In genomic region chr2:215794829-215795546, GRCh38 we compare ENCODE assay signal across 12 cellular contexts.
DNase-seq lines count a peak whose midpoint lies in the region; ATAC-seq, FAIRE-seq and TF ChIP-seq lines count a peak whose summit lies in the region.
"Had no signal": no experiment of that assay in that cellular context is flagged by ENCODE, and none has a peak within 500 bp of the region (broad histone marks: within the 10 kb centered on the region; RNA-seq: fewer than 3 reads in every experiment).

No MANE protein-coding gene starts in this region.

- H3K9me3 Mint-ChIP-seq in CD14-positive monocyte, result peaks cover 0 to 3% (median 0%) of the 10 kb centered on the region in 7 donors
- H3K9me3 Mint-ChIP-seq: activated naive CD4-positive, alpha-beta T cell treated with anti-CD3 and anti-CD28 coated beads, Interleukin-2, amount 50 U/mL, for 24 hours had no signal

- DNase-seq in CD14-positive monocyte (ENCODE audit: low spot score), result no peak
- peak; percentile 49 for DNase-seq in NT2/D1 (ENCODE audit: low read depth, low spot score)
- DNase-seq in ecto neural progenitor cell (ENCODE audit: low spot score), result peak; percentile 51
- DNase-seq in AML-193 (lab: John Stamatoyannopoulos, UW), result no peak
- no peak for DNase-seq in RCC 7860 (ENCODE audit: low spot score)
- DNase-seq in GM19238 (ENCODE audit: insufficient read length, low spot score), result no peak
- DNase-seq: NCI-H2029 treated with DMSO at 0.1 percent for 48 hours, posterior cingulate gyrus, SHP77 treated with DMSO at 0.1 percent for 48 hours had no signal

- H3K4me3 Mint-ChIP-seq in CD14-positive monocyte, result no peak overlapping the region
- H3K4me3 Mint-ChIP-seq: activated naive CD4-positive, alpha-beta T cell treated with anti-CD3 and anti-CD28 coated beads, Interleukin-2, amount 50 U/mL, for 24 hours had no signal

- H3K9ac ChIP-seq in NT2/D1 (ENCODE audit: insufficient read length, low read depth), result no peak overlapping the region

- TF ChIP-seq CTCF in CD14-positive monocyte (IDR thresholded peaks at IDR 0.05), result no peak

- peaks cover 62% of the 10 kb centered on the region for H3K4me1 Mint-ChIP-seq in CD14-positive monocyte

- no peak for FAIRE-seq in RCC 7860 (lab: Jason Lieb, UNC)

- intact Hi-C loops in CD14-positive monocyte (cut with micrococcal nuclease), result loop anchor here in 1 of 2 donors (5.0 kb wide), 3 partner anchors 43 to 107 kb away; no protein-coding TSS in a partner anchor

- H3K36me3 ChIP-seq in NT2/D1 (ENCODE audit: insufficient read depth, insufficient read length, low read length) (no peaks in the 10 kb centered on the region), muscle layer of duodenum (ENCODE audit: control insufficient read depth in 1 of 2, insufficient read depth in 2 of 2, low read length in 2 of 2) (no peaks in the 10 kb centered on the region)

- no peaks in the 10 kb centered on the region for H3K4me1 ChIP-seq in NT2/D1 (ENCODE audit: insufficient read depth, insufficient read length)
- peaks cover 0 to 22% of the 10 kb centered on the region in 2 donors for H3K4me1 ChIP-seq in muscle layer of duodenum (ENCODE audit: control insufficient read depth in 1 of 2, insufficient read depth in 2 of 2, low read length in 2 of 2)

- no peak for ATAC-seq in GM19452 (IDR thresholded peaks at IDR 0.05; ENCODE audit: unreplicated experiment)

- peaks cover 0 to 3% (median 1%) of the 10 kb centered on the region in 3 donors for H3K27me3 Mint-ChIP-seq in CD14-positive monocyte (ENCODE audit: low read depth in 3 of 3)
- H3K27me3 Mint-ChIP-seq: activated naive CD4-positive, alpha-beta T cell treated with anti-CD3 and anti-CD28 coated beads, Interleukin-2, amount 50 U/mL, for 24 hours had no signal

- peak overlapping the region; percentile 92 to 97 (median 95) for H3K27ac Mint-ChIP-seq in CD14-positive monocyte
- H3K27ac Mint-ChIP-seq: activated naive CD4-positive, alpha-beta T cell treated with anti-CD3 and anti-CD28 coated beads, Interleukin-2, amount 50 U/mL, for 24 hours had no signal

- H3K9me3 ChIP-seq in NT2/D1 (ENCODE audit: insufficient read depth, low read length), result no peaks in the 10 kb centered on the region
- no peaks in the 10 kb centered on the region for H3K9me3 ChIP-seq in muscle layer of duodenum (ENCODE audit: control insufficient read depth in 1 of 2, low read length in 2 of 2)

- peaks cover 0 to 2% of the 10 kb centered on the region in 2 donors for H3K36me3 Mint-ChIP-seq in CD14-positive monocyte
- H3K36me3 Mint-ChIP-seq: activated naive CD4-positive, alpha-beta T cell treated with anti-CD3 and anti-CD28 coated beads, Interleukin-2, amount 50 U/mL, for 24 hours had no signal

- H3K4me3 ChIP-seq in NT2/D1 (ENCODE audit: insufficient read length, low read depth) (no peak overlapping the region), muscle layer of duodenum (ENCODE audit: low read depth in 1 of 2, low read length in 2 of 2) (no peak overlapping the region)

- H3K27me3 ChIP-seq in NT2/D1 (ENCODE audit: insufficient read depth, insufficient read length), result no peaks in the 10 kb centered on the region
- H3K27me3 ChIP-seq in muscle layer of duodenum (ENCODE audit: low read depth, low read length), result no peaks in the 10 kb centered on the region

- H3K27ac ChIP-seq in muscle layer of duodenum (ENCODE audit: low read length), result peak overlapping the region; percentile 47

Comparison
In these comparisons a context has a peak if more than half of its experiments do, and no peak if none do; other contexts are left out.
1. DNase-seq: peak in NT2/D1 (single experiment) and ecto neural progenitor cell (single experiment); none in CD14-positive monocyte (single experiment), AML-193 (0 of 2), RCC 7860 (single experiment) and GM19238 (single experiment).